20 cellular contexts compared by ENCODE assay signal in the genomic region with DNA sequence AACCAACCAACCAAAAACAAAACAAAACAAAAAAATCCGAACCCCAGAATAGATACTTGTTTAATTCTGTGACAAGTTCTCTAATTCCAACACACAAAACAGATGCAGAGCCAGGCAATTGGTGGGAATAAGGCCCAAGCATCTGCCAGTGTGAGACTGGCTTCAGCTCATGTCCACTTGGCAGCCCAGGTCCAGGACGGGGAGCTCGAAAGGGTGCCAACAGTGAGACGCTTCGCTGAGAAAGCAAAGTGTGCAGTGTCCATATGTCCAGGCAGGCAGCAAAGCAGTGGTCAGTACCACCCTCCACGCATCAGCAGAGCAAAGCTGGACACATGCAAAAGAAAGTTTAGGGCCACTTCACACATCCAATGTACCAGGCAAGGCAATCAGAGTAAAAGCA.
"Had no signal": no experiment of that assay in that cellular context is flagged by ENCODE, and none has a peak within 500 bp of the region (broad histone marks: within the 10 kb centered on the region; RNA-seq: fewer than 3 reads in every experiment).

No MANE protein-coding gene starts in this region.

- H3K4me3 Mint-ChIP-seq: IgD-negative memory B cell had no signal

- H3K27ac Mint-ChIP-seq: IgD-negative memory B cell had no signal

- DNase-seq: Kasumi-1, MM.1S, MV-4-11, NCI-H1048, NCI-H1105 treated with DMSO at 0.1 percent for 48 hours, NCI-H1417 treated with DMSO at 0.1 percent for 48 hours, NCI-H146, NCI-H1694 treated with DMSO at 0.1 percent for 48 hours, NCI-H1930, NCI-H2081, NCI-H2107, NCI-H226, NCI-H510A, NCI-H524 treated with DMSO at 0.1 percent for 48 hours, NCI-H774, Right ventricle myocardium superior, RPMI8226, SIG-M5 had no signal

- ATAC-seq: K562 had no signal

- H3K9me3 Mint-ChIP-seq: IgD-negative memory B cell had no signal

- H3K27me3 Mint-ChIP-seq: IgD-negative memory B cell had no signal
